11 cellular contexts compared by ENCODE assay signal in the genomic region with DNA sequence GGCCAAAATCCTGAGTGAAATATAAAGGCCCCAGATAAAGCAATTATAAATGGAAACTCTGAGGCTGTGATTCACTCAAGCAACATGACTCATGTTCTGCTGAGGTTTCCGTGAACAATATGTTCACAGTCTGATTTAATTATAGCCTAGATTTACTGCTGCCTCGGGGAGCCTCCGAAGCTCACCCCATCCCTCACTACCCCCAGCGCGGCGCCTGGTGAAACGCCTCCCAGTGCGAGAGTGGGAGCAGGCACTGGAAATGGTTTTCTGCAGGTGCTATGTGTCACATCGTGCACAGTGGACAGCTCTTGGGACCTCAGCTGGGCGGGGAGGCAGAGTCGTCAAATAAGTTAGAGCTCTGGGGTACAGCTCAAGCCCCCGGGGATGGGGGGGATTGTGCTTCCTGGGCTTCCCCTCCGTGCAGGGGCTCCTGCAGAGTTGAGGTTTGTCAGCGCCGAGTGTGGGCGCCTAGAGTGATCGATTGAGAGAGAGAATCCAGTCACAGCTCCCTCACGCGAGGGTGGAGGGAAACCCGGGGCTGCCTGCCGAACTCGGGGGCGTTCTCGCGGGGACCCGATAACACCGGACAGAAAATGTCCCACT.
DNase-seq lines count a peak whose midpoint lies in the region; ATAC-seq and TF ChIP-seq lines count a peak whose summit lies in the region.
"Had no signal": no experiment of that assay in that cellular context is flagged by ENCODE, and none has a peak within 500 bp of the region (broad histone marks: within the 10 kb centered on the region; RNA-seq: fewer than 3 reads in every experiment).

No MANE protein-coding gene starts in this region.

- no peaks in the 10 kb centered on the region for H3K9me2 ChIP-seq in Karpas-422 (replicated peaks; ENCODE audit: insufficient read depth, low read length)

- no peaks in the 10 kb centered on the region for H3K9me3 Mint-ChIP-seq in activated CD8-positive, alpha-beta memory T cell treated with anti-CD3 and anti-CD28 coated beads, Interleukin-2, amount 10 ng/mL, durations not matched to agents 7 days and 5 days (ENCODE audit: low read depth)
- H3K9me3 Mint-ChIP-seq in activated T-cell treated with anti-CD3 and anti-CD28 coated beads, Interleukin-2, amount 50 U/mL, for 4 hours: no peaks in the 10 kb centered on the region
- peaks cover 0 to 3% (median 0%) of the 10 kb centered on the region in 9 donors for H3K9me3 Mint-ChIP-seq in naive thymus-derived CD8-positive, alpha-beta T cell

- H3K4me1 ChIP-seq in suprapubic skin: peaks cover 17% of the 10 kb centered on the region
- no peaks in the 10 kb centered on the region for H3K4me1 ChIP-seq in Karpas-422 (ENCODE audit: low read length)

- H4K20me1 ChIP-seq in Karpas-422 (ENCODE audit: insufficient read depth, low read depth, low read length): no peaks in the 10 kb centered on the region

- TF ChIP-seq CTCF in suprapubic skin (IDR thresholded peaks at IDR 0.05): no peak

- peak; percentile 39 for ATAC-seq in activated CD8-positive, alpha-beta memory T cell treated with anti-CD3 and anti-CD28 coated beads, Interleukin-2, amount 10 ng/mL, durations not matched to agents 7 days and 5 days
- peak; percentile 90 to 96 for ATAC-seq in activated T-cell treated with anti-CD3 and anti-CD28 coated beads, Interleukin-2, amount 50 U/mL, for 4 hours
- ATAC-seq in Right ventricle myocardium inferior: peak; percentile 85
- ATAC-seq in naive thymus-derived CD8-positive, alpha-beta T cell: no peak

- TF ChIP-seq POLR2A in suprapubic skin (IDR thresholded peaks at IDR 0.05): no peak

- H3K4me1 Mint-ChIP-seq in activated CD8-positive, alpha-beta memory T cell treated with anti-CD3 and anti-CD28 coated beads, Interleukin-2, amount 10 ng/mL, durations not matched to agents 7 days and 5 days: no peaks in the 10 kb centered on the region
- H3K4me1 Mint-ChIP-seq in activated T-cell treated with anti-CD3 and anti-CD28 coated beads, Interleukin-2, amount 50 U/mL, for 4 hours (ENCODE audit: low read depth): peaks cover 7% of the 10 kb centered on the region
- H3K4me1 Mint-ChIP-seq in naive thymus-derived CD8-positive, alpha-beta T cell: no peaks in the 10 kb centered on the region
- H3K4me1 Mint-ChIP-seq: CD14-positive monocyte had no signal

- H3K27me3 Mint-ChIP-seq in activated CD8-positive, alpha-beta memory T cell treated with anti-CD3 and anti-CD28 coated beads, Interleukin-2, amount 10 ng/mL, durations not matched to agents 7 days and 5 days: no peaks in the 10 kb centered on the region
- peaks cover 9% of the 10 kb centered on the region for H3K27me3 Mint-ChIP-seq in activated T-cell treated with anti-CD3 and anti-CD28 coated beads, Interleukin-2, amount 50 U/mL, for 4 hours (ENCODE audit: low read depth)
- peaks cover 0 to 6% (median 0%) of the 10 kb centered on the region in 5 donors for H3K27me3 Mint-ChIP-seq in naive thymus-derived CD8-positive, alpha-beta T cell

- H3K4me3 ChIP-seq in suprapubic skin (peak overlapping the region; percentile 18), Karpas-422 (ENCODE audit: low read length) (no peak overlapping the region)
- H3K4me3 ChIP-seq: lung had no signal

- no peaks in the 10 kb centered on the region for H3K27me3 ChIP-seq in suprapubic skin
- H3K27me3 ChIP-seq in Karpas-422 (ENCODE audit: low read length): no peaks in the 10 kb centered on the region

- no peak overlapping the region for H2AFZ ChIP-seq in Karpas-422 (ENCODE audit: low read length)

- 62% methylated on average over 27 of the region's 27 CpGs for WGBS in suprapubic skin

- H3K4me3 Mint-ChIP-seq in activated CD8-positive, alpha-beta memory T cell treated with anti-CD3 and anti-CD28 coated beads, Interleukin-2, amount 10 ng/mL, durations not matched to agents 7 days and 5 days: no peak overlapping the region
- H3K4me3 Mint-ChIP-seq in activated T-cell treated with anti-CD3 and anti-CD28 coated beads, Interleukin-2, amount 50 U/mL, for 4 hours: no peak overlapping the region
- H3K4me3 Mint-ChIP-seq in naive thymus-derived CD8-positive, alpha-beta T cell: no peak overlapping the region
- H3K4me3 Mint-ChIP-seq: CD14-positive monocyte had no signal

- H3K9ac ChIP-seq in Karpas-422 (ENCODE audit: low read length): no peak overlapping the region

- H3K9me3 ChIP-seq in suprapubic skin: no peaks in the 10 kb centered on the region
- H3K9me3 ChIP-seq in Karpas-422 (ENCODE audit: low read length): no peaks in the 10 kb centered on the region

- POLR2A ChIA-PET in naive thymus-derived CD8-positive, alpha-beta T cell (lab: Charles Lee): no interaction called here

- H3K36me3 Mint-ChIP-seq in activated CD8-positive, alpha-beta memory T cell treated with anti-CD3 and anti-CD28 coated beads, Interleukin-2, amount 10 ng/mL, durations not matched to agents 7 days and 5 days: no peaks in the 10 kb centered on the region
- H3K36me3 Mint-ChIP-seq in activated T-cell treated with anti-CD3 and anti-CD28 coated beads, Interleukin-2, amount 50 U/mL, for 4 hours (ENCODE audit: insufficient read depth): no peaks in the 10 kb centered on the region
- no peaks in the 10 kb centered on the region for H3K36me3 Mint-ChIP-seq in naive thymus-derived CD8-positive, alpha-beta T cell
- H3K36me3 Mint-ChIP-seq: CD14-positive monocyte had no signal

- no peaks in the 10 kb centered on the region for H3K79me2 ChIP-seq in Karpas-422 (ENCODE audit: low read length)

- intact Hi-C loops in Right ventricle myocardium inferior (cut with DNase I): loop anchor here (5.0 kb wide), 1 partner anchor 201 kb away; the partner anchor contains the start of gene RS1

- H3K27ac ChIP-seq in suprapubic skin (no peak overlapping the region), Karpas-422 (ENCODE audit: low read length) (no peak overlapping the region)

- DNase-seq in activated CD8-positive, alpha-beta memory T cell treated with anti-CD3 and anti-CD28 coated beads, Interleukin-2, amount 10 ng/mL, durations not matched to agents 7 days and 5 days: no peak
- DNase-seq in activated CD8-positive, alpha-beta memory T cell treated with anti-CD3 and anti-CD28 coated beads, Interleukin-2, amount 50 U/mL, for 48 hours: no peak
- no peak for DNase-seq in activated T-cell treated with anti-CD3 and anti-CD28 coated beads, Interleukin-2, amount 50 U/mL, for 4 hours
- DNase-seq in Right ventricle myocardium inferior (ENCODE audit: missing footprints): no peak
- no peak for DNase-seq in suprapubic skin (ENCODE audit: low spot score in 2 of 2)
- DNase-seq in Karpas-422: no peak
- no peak for DNase-seq in cerebellum (ENCODE audit: low spot score)
- DNase-seq in naive thymus-derived CD8-positive, alpha-beta T cell: no peak
- DNase-seq: NCI-H510A had no signal

- no peak overlapping the region for H3K27ac Mint-ChIP-seq in activated CD8-positive, alpha-beta memory T cell treated with anti-CD3 and anti-CD28 coated beads, Interleukin-2, amount 10 ng/mL, durations not matched to agents 7 days and 5 days
- H3K27ac Mint-ChIP-seq in naive thymus-derived CD8-positive, alpha-beta T cell: no peak overlapping the region
- H3K27ac Mint-ChIP-seq: CD14-positive monocyte had no signal

- CTCF ChIA-PET in activated CD8-positive, alpha-beta memory T cell treated with anti-CD3 and anti-CD28 coated beads, Interleukin-2, amount 10 ng/mL, durations not matched to agents 7 days and 5 days (lab: Charles Lee): no interaction called here

- H3K36me3 ChIP-seq in suprapubic skin (no peaks in the 10 kb centered on the region), Karpas-422 (ENCODE audit: insufficient read depth, low read length) (no peaks in the 10 kb centered on the region)

- H3K4me2 ChIP-seq in Karpas-422 (ENCODE audit: low read depth, low read length, poor library complexity, severe bottlenecking): no peak overlapping the region

- no peak for TF ChIP-seq EP300 in suprapubic skin (IDR thresholded peaks at IDR 0.05)

Comparison
In these comparisons a context has a peak if more than half of its experiments do, and no peak if none do; other contexts are left out.
1. ATAC-seq: peak in activated CD8-positive, alpha-beta memory T cell treated with anti-CD3 and anti-CD28 coated beads, Interleukin-2, amount 10 ng/mL, durations not matched to agents 7 days and 5 days (single experiment), activated T-cell treated with anti-CD3 and anti-CD28 coated beads, Interleukin-2, amount 50 U/mL, for 4 hours (2 of 2) and Right ventricle myocardium inferior (single experiment); none in naive thymus-derived CD8-positive, alpha-beta T cell (0 of 2).